In the genomic region with DNA sequence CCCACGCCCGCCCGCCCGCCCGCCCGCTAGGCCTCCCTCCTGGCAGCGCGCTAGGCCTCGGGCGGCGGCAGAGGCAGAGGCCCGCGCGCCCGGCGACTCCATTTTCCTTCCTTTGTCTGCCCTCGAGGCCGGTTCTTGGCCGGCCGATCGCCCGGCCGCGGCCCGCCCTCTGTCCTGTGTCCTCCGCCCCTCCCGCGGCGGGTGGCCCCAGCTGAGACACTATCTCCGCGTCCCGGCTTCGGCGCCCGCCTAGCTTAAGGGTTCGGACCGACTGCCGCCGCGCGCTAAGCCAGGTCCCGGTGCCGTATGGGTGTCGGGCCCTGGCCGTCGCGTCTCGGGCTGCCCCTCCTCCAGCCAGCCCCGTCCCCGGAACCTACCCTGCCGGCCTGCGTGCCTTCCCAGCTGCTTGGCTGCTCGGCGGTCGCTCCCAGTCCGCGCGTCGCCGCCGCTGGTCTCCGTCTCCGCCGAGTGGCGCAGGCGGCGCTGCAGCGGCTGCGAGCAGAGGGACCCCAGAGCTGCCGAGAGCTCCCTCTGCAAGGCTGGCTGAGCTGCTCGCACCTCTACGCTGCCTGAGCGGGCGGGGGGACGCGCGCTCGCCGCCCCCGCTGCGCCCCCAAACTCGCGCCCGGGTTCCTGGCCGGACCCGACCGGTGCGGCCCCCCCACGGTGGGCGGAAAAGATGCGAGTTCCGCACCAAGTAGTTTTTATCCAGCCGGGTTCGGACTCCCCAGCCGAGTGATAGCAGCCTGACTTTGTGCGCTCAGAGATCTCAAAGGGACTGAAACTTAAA, we compare ENCODE assay signal across 8 cellular contexts. TPM values are rescaled to one million over a fixed set of nuclear protein-coding genes. Genes with fewer than 3 reads are reported as not detected.
DNase-seq lines count a peak whose midpoint lies in the region; ATAC-seq, FAIRE-seq and TF ChIP-seq lines count a peak whose summit lies in the region.

No MANE protein-coding gene starts in this region.

- peak overlapping the region; percentile 88 for H3K27ac Mint-ChIP-seq in activated T-helper 2 cell treated with anti-CD3 and anti-CD28 coated beads, Interferon-gamma antibody, Interleukin-2, Interleukin-4, amounts not matched to agents 10 μg/mL and 5 μg/mL and 100 μg/mL, durations not matched to agents 14 hours and 24 hours and 36 hours

- no peaks in the 10 kb centered on the region for H3K9me2 ChIP-seq in neural cell (ENCODE audit: insufficient read depth, low read length)

- peak; percentile 44 for TF ChIP-seq CTCF in A673 (conservative IDR thresholded peaks at IDR 0.05; ENCODE audit: low read depth, low read length)
- peak; percentile 38 for TF ChIP-seq CTCF in OCI-LY3 (IDR thresholded peaks at IDR 0.05; ENCODE audit: low read depth, low read length)
- peak; percentile 12 for TF ChIP-seq CTCF in fibroblast of the aortic adventitia (IDR thresholded peaks at IDR 0.05; ENCODE audit: insufficient read depth, low read length)
- peak; percentile 66 for TF ChIP-seq CTCF in neural cell (IDR thresholded peaks at IDR 0.05; ENCODE audit: poor library complexity, severe bottlenecking)
- peak in 1 of 3 experiments; percentile 19 for TF ChIP-seq CTCF in testis (IDR thresholded peaks at IDR 0.05)

- FAIRE-seq in GM18507 (lab: Jason Lieb, UNC): peak; percentile 12

- H2AFZ ChIP-seq in OCI-LY3 (ENCODE audit: low read depth, low read length): peak overlapping the region; percentile 37; the same call in 1 of the 2 replicates
- peak overlapping the region; percentile 76 for H2AFZ ChIP-seq in neural cell (ENCODE audit: low read depth, low read length)

- no peaks in the 10 kb centered on the region for H3K27me3 Mint-ChIP-seq in activated T-helper 2 cell treated with anti-CD3 and anti-CD28 coated beads, Interferon-gamma antibody, Interleukin-2, Interleukin-4, amounts not matched to agents 10 μg/mL and 5 μg/mL and 100 μg/mL, durations not matched to agents 14 hours and 24 hours and 36 hours (ENCODE audit: low read depth)

- CTCF ChIA-PET in A673 (lab: Charles Lee): interaction anchor here (0.6 to 1.7 kb wide), 5 partner anchors 16 to 725 kb away, joined by 3 to 6 read pairs (median 3); no protein-coding TSS in a partner anchor

- H3K9me3 ChIP-seq in A673 (ENCODE audit: low read depth, low read length, poor library complexity, severe bottlenecking) (no peaks in the 10 kb centered on the region), OCI-LY3 (ENCODE audit: insufficient read depth, low read length) (no peaks in the 10 kb centered on the region), neural cell (ENCODE audit: low read length) (no peaks in the 10 kb centered on the region), testis (no peaks in the 10 kb centered on the region)

- peaks cover 13% of the 10 kb centered on the region for H3K4me1 ChIP-seq in A673 (ENCODE audit: insufficient read depth, low read length, poor library complexity, severe bottlenecking)
- H3K4me1 ChIP-seq in OCI-LY3 (ENCODE audit: low read length): peaks cover 37% of the 10 kb centered on the region
- H3K4me1 ChIP-seq in testis: peaks cover 15% of the 10 kb centered on the region

- TF ChIP-seq POLR2A in testis (IDR thresholded peaks at IDR 0.05): no peak

- peak; percentile 82 for DNase-seq in A673 (ENCODE audit: low spot score)
- DNase-seq in GM18507 (ENCODE audit: extremely low spot score, insufficient read length, low read depth): no peak
- DNase-seq in activated T-helper 2 cell treated with anti-CD3 and anti-CD28 coated beads, Interferon-gamma antibody, Interleukin-2, Interleukin-4, amounts not matched to agents 10 μg/mL and 5 μg/mL and 100 μg/mL, durations not matched to agents 14 hours and 24 hours and 36 hours (ENCODE audit: low spot score): peak; percentile 55
- DNase-seq in fibroblast of the aortic adventitia (ENCODE audit: low read depth): peak; percentile 32
- DNase-seq in testis: peak; percentile 58

- POLR2A ChIA-PET in A673 (lab: Charles Lee; ENCODE audit: low non-redundant PET): no interaction called here

- no peaks in the 10 kb centered on the region for H3F3A ChIP-seq in neural cell (ENCODE audit: insufficient read depth, low read length, poor library complexity, severe bottlenecking)

- TF ChIP-seq EP300 in neural cell (conservative IDR thresholded peaks at IDR 0.05; ENCODE audit: poor library complexity, severe bottlenecking): peak; percentile 42

- H3K4me3 ChIP-seq in A673 (ENCODE audit: low read depth, low read length, poor library complexity, severe bottlenecking): peak overlapping the region; percentile 98
- H3K4me3 ChIP-seq in OCI-LY3 (ENCODE audit: low read length): peak overlapping the region; percentile 88
- H3K4me3 ChIP-seq in fibroblast of the aortic adventitia (ENCODE audit: low read depth, low read length): peak overlapping the region; percentile 67
- H3K4me3 ChIP-seq in neural cell (ENCODE audit: low read length): peak overlapping the region; percentile 99
- H3K4me3 ChIP-seq in testis: peak overlapping the region; percentile 91 to 99

- peak; percentile 5 for ATAC-seq in HG03039 (IDR thresholded peaks at IDR 0.05; ENCODE audit: unreplicated experiment)

- H3K36me3 ChIP-seq in A673 (ENCODE audit: insufficient read depth, low read length, poor library complexity, severe bottlenecking) (no peaks in the 10 kb centered on the region), OCI-LY3 (replicated peaks; ENCODE audit: low read depth, low read length) (no peaks in the 10 kb centered on the region), neural cell (ENCODE audit: insufficient read depth, low read length) (no peaks in the 10 kb centered on the region), testis (ENCODE audit: low read depth, missing control alignments) (no peaks in the 10 kb centered on the region)

- no peaks in the 10 kb centered on the region for H3K9me3 Mint-ChIP-seq in activated T-helper 2 cell treated with anti-CD3 and anti-CD28 coated beads, Interferon-gamma antibody, Interleukin-2, Interleukin-4, amounts not matched to agents 10 μg/mL and 5 μg/mL and 100 μg/mL, durations not matched to agents 14 hours and 24 hours and 36 hours

- peaks cover 65% of the 10 kb centered on the region for H3K79me2 ChIP-seq in OCI-LY3 (ENCODE audit: low read length)
- H3K79me2 ChIP-seq in neural cell (replicated peaks; ENCODE audit: insufficient read depth, low read length): peaks cover 70% of the 10 kb centered on the region

- intact Hi-C loops in A673 (cut with micrococcal nuclease; ENCODE audit: unreplicated experiment) (loop anchor here (5.0 kb wide), 2 partner anchors 69 to 104 kb away; partner anchors contain the start of genes C16orf86 and ENKD1), testis (cut with DNase I; ENCODE audit: low total_unique reads) (no loop called here)
- intact Hi-C loops in activated T-helper 2 cell treated with anti-CD3 and anti-CD28 coated beads, Interferon-gamma antibody, Interleukin-2, Interleukin-4, amounts not matched to agents 10 μg/mL and 5 μg/mL and 100 μg/mL, durations not matched to agents 14 hours and 24 hours and 36 hours (cut with micrococcal nuclease): loop anchor here (1.0 to 5.0 kb wide), 7 partner anchors 16 to 511 kb away; partner anchors contain the start of genes ACD, CARMIL2, CENPT and NUTF2

- BruUV-seq in A673 (replicated peaks; lab: Mats Ljungman, UMichigan): no TSS peak

- TF ChIP-seq RAD21 in neural cell (conservative IDR thresholded peaks at IDR 0.05): peak; percentile 47

- H3K4me2 ChIP-seq in OCI-LY3 (ENCODE audit: low read length) (peak overlapping the region; percentile 90), neural cell (ENCODE audit: low read length) (peak overlapping the region; percentile 90)

- peaks cover 32% of the 10 kb centered on the region for H3K4me1 Mint-ChIP-seq in activated T-helper 2 cell treated with anti-CD3 and anti-CD28 coated beads, Interferon-gamma antibody, Interleukin-2, Interleukin-4, amounts not matched to agents 10 μg/mL and 5 μg/mL and 100 μg/mL, durations not matched to agents 14 hours and 24 hours and 36 hours (ENCODE audit: low read depth)

- 0 out of 2 replicates have a peak, but pooled peaks cover 7% of the 10 kb centered on the region for H4K20me1 ChIP-seq in OCI-LY3 (ENCODE audit: insufficient read depth, low read length)
- H4K20me1 ChIP-seq in neural cell (ENCODE audit: insufficient read depth): peaks cover 4% of the 10 kb centered on the region

- H3K9ac ChIP-seq in OCI-LY3 (ENCODE audit: low read length) (peak overlapping the region; percentile 97), neural cell (ENCODE audit: low read length) (peak overlapping the region; percentile 100)

- 0 to 1% methylated on average over 5 to 88 of the region's 96 CpGs for WGBS in testis, 2 donors

- no peaks in the 10 kb centered on the region for H3K27me3 ChIP-seq in A673 (replicated peaks; ENCODE audit: insufficient read depth, low read depth, low read length, poor library complexity)
- H3K27me3 ChIP-seq in OCI-LY3 (ENCODE audit: low read depth, low read length): no peaks in the 10 kb centered on the region
- no peaks in the 10 kb centered on the region for H3K27me3 ChIP-seq in neural cell (ENCODE audit: insufficient read depth, low read depth, low read length)
- no peaks in the 10 kb centered on the region for H3K27me3 ChIP-seq in testis

- H3K27ac ChIP-seq in A673 (ENCODE audit: low read depth, low read length, poor library complexity, severe bottlenecking) (peak overlapping the region; percentile 100), OCI-LY3 (ENCODE audit: low read length) (peak overlapping the region; percentile 95), neural cell (ENCODE audit: low read length) (peak overlapping the region; percentile 98), testis (peak overlapping the region; percentile 98 to 99)

- peak overlapping the region; percentile 86 for H3K4me3 Mint-ChIP-seq in activated T-helper 2 cell treated with anti-CD3 and anti-CD28 coated beads, Interferon-gamma antibody, Interleukin-2, Interleukin-4, amounts not matched to agents 10 μg/mL and 5 μg/mL and 100 μg/mL, durations not matched to agents 14 hours and 24 hours and 36 hours (ENCODE audit: low read depth)

- H3K36me3 Mint-ChIP-seq in activated T-helper 2 cell treated with anti-CD3 and anti-CD28 coated beads, Interferon-gamma antibody, Interleukin-2, Interleukin-4, amounts not matched to agents 10 μg/mL and 5 μg/mL and 100 μg/mL, durations not matched to agents 14 hours and 24 hours and 36 hours (ENCODE audit: low read depth): peaks cover 2% of the 10 kb centered on the region

RNA-seq across cellular contexts. Expression of gene CTCF, which starts 0.8 kb away (rescaled TPM):
- 68.6 and 74.7 TPM in 2 replicates for total RNA-seq in A673 (2021)
- total RNA-seq in activated T-helper 2 cell treated with anti-CD3 and anti-CD28 coated beads, Interferon-gamma antibody, Interleukin-2, Interleukin-4, amounts not matched to agents 10 μg/mL and 5 μg/mL and 100 μg/mL, durations not matched to agents 14 hours and 24 hours and 36 hours: 59.7 and 61.2 TPM in 2 replicates
- total RNA-seq in fibroblast of the aortic adventitia (ENCODE audit: low replicate concordance): 22.1 and 34.3 TPM in 2 replicates
- polyA plus RNA-seq in neural cell: 40.4 and 42.8 TPM in 2 replicates
- polyA minus RNA-seq in neural cell: 66.6 and 67.0 TPM in 2 replicates
- total RNA-seq in testis: 10 to 100 TPM; 45.5 to 47.0 TPM
- polyA plus RNA-seq in testis (ENCODE audit: insufficient read depth, low read depth, low replicate concordance): 25.9 TPM

RNA-seq across cellular contexts. Expression of gene RIPOR1, which starts 34.5 kb away (rescaled TPM):
- total RNA-seq in A673 (2021) (22.9 and 29.0 TPM in 2 replicates), fibroblast of the aortic adventitia (ENCODE audit: low replicate concordance) (29.3 and 64.7 TPM in 2 replicates), testis (100 to 1,000 TPM in 1 of 2 donors, 10 to 100 TPM in 1; 79.4 to 109 TPM)
- total RNA-seq in activated T-helper 2 cell treated with anti-CD3 and anti-CD28 coated beads, Interferon-gamma antibody, Interleukin-2, Interleukin-4, amounts not matched to agents 10 μg/mL and 5 μg/mL and 100 μg/mL, durations not matched to agents 14 hours and 24 hours and 36 hours: 25.6 and 26.3 TPM in 2 replicates
- polyA plus RNA-seq in neural cell (13.2 and 15.1 TPM in 2 replicates), testis (ENCODE audit: insufficient read depth, low read depth, low replicate concordance) (36.1 TPM)
- 35.2 and 36.0 TPM in 2 replicates for polyA minus RNA-seq in neural cell
